ENCODE assay signal across 8 cellular contexts in the genomic region with DNA sequence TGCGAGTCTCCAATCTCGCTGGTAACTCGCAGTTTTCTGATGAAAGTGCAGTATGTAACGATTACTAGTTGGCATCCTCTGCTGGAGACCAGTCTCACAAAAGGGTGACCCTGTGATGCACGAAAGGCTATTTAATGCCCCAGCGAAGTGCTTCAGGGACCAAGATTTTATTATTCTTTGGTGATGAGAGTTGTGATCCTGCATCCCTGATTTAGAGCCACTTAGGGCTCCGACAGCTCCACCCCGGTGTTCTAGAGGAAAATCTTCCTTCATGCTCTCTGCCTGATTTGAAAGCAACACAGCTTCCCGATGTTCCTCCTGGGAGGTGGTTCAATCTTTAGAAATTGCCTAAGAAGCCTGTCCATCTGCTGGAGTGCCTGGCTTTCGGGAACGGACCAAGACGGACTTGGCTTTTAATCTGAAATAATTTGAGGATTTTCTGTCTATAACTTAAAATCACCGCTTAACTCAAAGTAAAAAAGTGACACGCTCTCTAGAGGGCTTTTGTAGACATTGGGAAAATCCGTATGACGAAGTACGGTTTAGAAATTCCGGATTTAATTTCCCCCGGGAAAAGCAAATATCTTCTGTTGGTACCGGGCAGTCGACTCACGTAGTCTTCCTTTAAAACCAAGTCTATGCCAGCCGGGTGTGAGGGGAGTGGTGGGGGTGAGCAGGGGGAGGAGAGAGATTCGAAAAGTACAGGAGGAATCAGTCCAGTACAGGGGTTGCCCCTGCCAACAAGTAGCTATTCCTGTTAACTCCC. TPM values are rescaled to one million over a fixed set of nuclear protein-coding genes. Genes with fewer than 3 reads are reported as not detected.
DNase-seq lines count a peak whose midpoint lies in the region; ATAC-seq and TF ChIP-seq lines count a peak whose summit lies in the region.

No MANE protein-coding gene starts in this region.

- H3K4me1 ChIP-seq in A673 (ENCODE audit: insufficient read depth, low read length, poor library complexity, severe bottlenecking) (peaks cover 14% of the 10 kb centered on the region), GM23248 (ENCODE audit: insufficient read depth) (peaks cover 54% of the 10 kb centered on the region)

- H3K9me3 ChIP-seq in A673 (ENCODE audit: low read depth, low read length, poor library complexity, severe bottlenecking) (no peaks in the 10 kb centered on the region), GM23248 (ENCODE audit: low read depth) (no peaks in the 10 kb centered on the region), SK-N-MC (ENCODE audit: low read depth, low read length) (no peaks in the 10 kb centered on the region)

- intact Hi-C loops in A673 (cut with micrococcal nuclease; ENCODE audit: unreplicated experiment) = loop anchor here (5.0 to 10.0 kb wide), 6 partner anchors 381 to 1749 kb away; no protein-coding TSS in a partner anchor

- H3K9ac ChIP-seq in GM23248 (peak overlapping the region; percentile 76), SK-N-MC (ENCODE audit: insufficient read length) (peak overlapping the region; percentile 47)

- H3K36me3 ChIP-seq in A673 (ENCODE audit: insufficient read depth, low read length, poor library complexity, severe bottlenecking) (no peaks in the 10 kb centered on the region), GM23248 (ENCODE audit: low read depth) (no peaks in the 10 kb centered on the region), SK-N-MC (ENCODE audit: insufficient read depth, low read length) (no peaks in the 10 kb centered on the region)

- peak overlapping the region; percentile 37 for H3K27ac ChIP-seq in A673 (ENCODE audit: low read depth, low read length, poor library complexity, severe bottlenecking)
- H3K27ac ChIP-seq in GM23248 = peak overlapping the region; percentile 74
- 0 out of 2 replicates have a peak overlapping the region, but pooled peaks have one; percentile 33 for H3K27ac ChIP-seq in SK-N-MC

- peaks cover 38% of the 10 kb centered on the region for H3K79me2 ChIP-seq in GM23248 (ENCODE audit: insufficient read depth)

- H3K4me3 ChIP-seq in A673 (ENCODE audit: low read depth, low read length, poor library complexity, severe bottlenecking) (peak overlapping the region; percentile 76), GM23248 (peak overlapping the region; percentile 85), SK-N-MC (peak overlapping the region; percentile 95), epithelial cell of esophagus (ENCODE audit: low read length) (peak overlapping the region; percentile 59)

- H3K27me3 ChIP-seq in A673 (replicated peaks; ENCODE audit: insufficient read depth, low read depth, low read length, poor library complexity) (no peaks in the 10 kb centered on the region), GM23248 (replicated peaks; ENCODE audit: insufficient read depth) (no peaks in the 10 kb centered on the region)

- POLR2A ChIA-PET in A673 (lab: Charles Lee; ENCODE audit: low non-redundant PET) = no interaction called here

- no peak for ATAC-seq in GM21367 (IDR thresholded peaks at IDR 0.05; ENCODE audit: unreplicated experiment)

- CTCF ChIA-PET in A673 (lab: Charles Lee) = interaction anchor here (0.6 to 0.7 kb wide), 2 partner anchors 134 to 272 kb away, joined by 4 to 5 read pairs; no protein-coding TSS in a partner anchor

- in situ Hi-C loops in GM23248 (cut with MboI) = loop anchor here (25.0 kb wide), 2 partner anchors 753 to 1078 kb away; no protein-coding TSS in a partner anchor

- TSS peak; percentile 78 for BruUV-seq in A673 (replicated peaks; lab: Mats Ljungman, UMichigan)

- peak overlapping the region; percentile 85 for H2AFZ ChIP-seq in GM23248

- DNase-seq in A673 (ENCODE audit: low spot score) (peak; percentile 62), GM23248 (peak; percentile 77), SK-N-MC (ENCODE audit: low read depth, low spot score) (no peak), epithelial cell of esophagus (ENCODE audit: low read depth) (peak; percentile 76), myocyte (ENCODE audit: low read depth) (peak; percentile 63), SKM-1 (lab: John Stamatoyannopoulos, UW; ENCODE audit: unreplicated experiment) (no peak), mucosa of gallbladder (ENCODE audit: low spot score) (no peak)

- TF ChIP-seq CTCF in A673 (conservative IDR thresholded peaks at IDR 0.05; ENCODE audit: low read depth, low read length) (no peak), epithelial cell of esophagus (IDR thresholded peaks at IDR 0.05; ENCODE audit: insufficient read depth, low read depth, low read length, missing control alignments) (no peak)

- H3K9me2 ChIP-seq in GM23248 (ENCODE audit: insufficient read depth) = no peaks in the 10 kb centered on the region

- peak overlapping the region; percentile 81 for H3K4me2 ChIP-seq in GM23248 (ENCODE audit: unreplicated experiment)

- no peaks in the 10 kb centered on the region for H4K20me1 ChIP-seq in GM23248 (ENCODE audit: insufficient read depth)

- peaks cover 70% of the 10 kb centered on the region for H3F3A ChIP-seq in GM23248 (ENCODE audit: insufficient read depth)

- 1 to 2% methylated on average over 24 of the region's 24 CpGs for WGBS in GM23248 (ENCODE audit: low coverage in 1 of 2, low lambda C conversion rate in 2 of 2, missing lambda C conversion rate in 2 of 2), 2 experiments

RNA-seq across cellular contexts. Expression of gene ALCAM, which starts 1.0 kb away (rescaled TPM):
- total RNA-seq in A673 (2021) = 36.8 and 45.2 TPM in 2 replicates
- 202 and 208 TPM in 2 replicates for total RNA-seq in GM23248 (2014; rRNA removed; shearing (Covaris generic))
- polyA plus RNA-seq in GM23248 (2016; fragmentation: Nextera tagmentation; extraction: Ambion mirVana) = 88.2 and 88.7 TPM in 2 replicates
- total RNA-seq in myocyte = 16.9 and 26.5 TPM in 2 replicates
- 23.1 TPM for polyA plus RNA-seq in myocyte (2012)
- 43.9 TPM for total RNA-seq in mucosa of gallbladder

Comparison
In these comparisons a context has a peak if more than half of its experiments do, and no peak if none do; other contexts are left out.
1. DNase-seq: peak in A673 (single experiment), GM23248 (single experiment), epithelial cell of esophagus (single experiment) and myocyte (single experiment); none in SK-N-MC (single experiment), SKM-1 (single experiment) and mucosa of gallbladder (single experiment).
2. Peak in every context shown above with its lines, with median percentiles within 50 percentile points of each other: H3K27ac ChIP-seq and H3K4me3 ChIP-seq.